In the genomic region with DNA sequence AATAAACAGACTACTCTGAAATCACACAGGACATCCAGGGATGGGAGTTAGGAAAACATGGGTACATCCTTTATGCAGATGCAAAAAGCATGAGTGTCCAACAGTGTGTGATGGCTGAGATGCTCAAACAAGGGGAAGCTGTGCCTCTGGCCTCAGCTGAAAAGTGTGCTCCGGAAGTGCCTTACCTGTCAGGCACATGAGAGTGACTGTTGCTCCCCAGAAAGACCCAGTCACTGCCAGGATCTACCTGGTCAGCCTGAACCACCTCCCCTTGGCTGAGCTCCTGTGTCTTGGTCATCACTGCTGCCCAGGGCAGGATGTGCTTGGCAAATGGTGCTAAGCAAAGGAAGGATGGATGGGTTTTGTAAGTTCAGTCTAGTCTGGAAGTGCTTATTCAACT, we compare ENCODE assay signal across 19 cellular contexts. TPM values are rescaled to one million over a fixed set of nuclear protein-coding genes. Genes with fewer than 3 reads are reported as not detected.
A peak's percentile ranks its signal among the peaks of the same experiment; 100 is the strongest.
DNase-seq lines count a peak whose midpoint lies in the region; ATAC-seq, FAIRE-seq and TF ChIP-seq lines count a peak whose summit lies in the region.
"Had no signal": no experiment of that assay in that cellular context is flagged by ENCODE, and none has a peak within 500 bp of the region (broad histone marks: within the 10 kb centered on the region; RNA-seq: fewer than 3 reads in every experiment).

No MANE protein-coding gene starts in this region.

- H3K56ac ChIP-seq in H9 (ENCODE audit: insufficient read length, low read depth, low read length), result no peak overlapping the region
- H3K56ac ChIP-seq in H1 (replicated peaks; ENCODE audit: insufficient read length, low read depth, low read length), result no peak overlapping the region

- no peak overlapping the region for H2BK12ac ChIP-seq in H9 (ENCODE audit: insufficient read length, low read depth, low read length)
- no peak overlapping the region for H2BK12ac ChIP-seq in H1 (ENCODE audit: low read depth, low read length)

- H3K4me3 Mint-ChIP-seq in H9 (no peak overlapping the region), activated B cell treated with CpG ODN at 0.5 μM for 24 hours (no peak overlapping the region)

- TF ChIP-seq POLR2A in H1 (IDR thresholded peaks at IDR 0.05; ENCODE audit: control extremely low read depth in 1 of 2, low read depth in 2 of 2, low read length in 2 of 2) (no peak), sigmoid colon (IDR thresholded peaks at IDR 0.05) (no peak)

- no CpG with 5 or more reads among the region's 1 CpG for WGBS in H9 (ENCODE audit: extremely low coverage, insufficient read length, low lambda C conversion rate)
- 79% methylated on average over 1 of the region's 1 CpG; no CpG with 5 or more reads in 1 of the 2 experiments for WGBS in H1 (ENCODE audit: extremely low coverage in 1 of 2, insufficient coverage in 1 of 2, insufficient read length in 1 of 2, insufficient replicate concordance in 2 of 2, low coverage in 1 of 2, low lambda C conversion rate in 2 of 2, missing lambda C conversion rate in 1 of 2), 2 experiments
- 88 to 93% methylated on average over 1 of the region's 1 CpG for WGBS in sigmoid colon, 2 donors
- WGBS in smooth muscle cell (ENCODE audit: low lambda C conversion rate), result 87% methylated on average over 1 of the region's 1 CpG

- DNase-seq in H9 (no peak), activated B cell treated with CpG ODN at 0.5 μM for 24 hours (peak; percentile 3), H1 (ENCODE audit: low read depth in 1 of 2, low spot score in 2 of 2) (peak in 1 of 2 experiments; percentile 4), sigmoid colon (peak; percentile 26), smooth muscle cell (lab: John Stamatoyannopoulos, UW; ENCODE audit: unreplicated experiment) (no peak), Karpas-422 (no peak), globus pallidus (ENCODE audit: low spot score) (no peak)
- DNase-seq: COR-L47, IMR-90, Kasumi-1, MM.1S, NCI-H1092 treated with DMSO at 0.1 percent for 48 hours, NCI-H1694, NCI-H2107, NCI-H2227 treated with DMSO at 0.1 percent for 48 hours, NCI-H524, PC-9 had no signal

- H2BK120ac ChIP-seq in H9 (ENCODE audit: low read depth, low read length, poor library complexity, severe bottlenecking), result no peak overlapping the region
- H2BK120ac ChIP-seq in H1 (replicated peaks; ENCODE audit: low read depth, low read length), result no peak overlapping the region

- no peaks in the 10 kb centered on the region for H3K9me3 Mint-ChIP-seq in H9
- no peaks in the 10 kb centered on the region for H3K9me3 Mint-ChIP-seq in activated B cell treated with CpG ODN at 0.5 μM for 24 hours

- no peaks in the 10 kb centered on the region for H3K36me3 ChIP-seq in H1 (ENCODE audit: control insufficient read depth in 2 of 4, insufficient read depth in 4 of 4, low read length in 3 of 4)
- no peaks in the 10 kb centered on the region for H3K36me3 ChIP-seq in sigmoid colon
- no peaks in the 10 kb centered on the region for H3K36me3 ChIP-seq in smooth muscle cell (ENCODE audit: low read depth)
- H3K36me3 ChIP-seq in Karpas-422 (ENCODE audit: insufficient read depth, low read length), result no peaks in the 10 kb centered on the region
- H3K36me3 ChIP-seq: HAP-1 had no signal

- H3K27ac ChIP-seq in H9 (ENCODE audit: insufficient read length, low read depth, low read length) (no peak overlapping the region), H1 (ENCODE audit: low read depth, low read length) (no peak overlapping the region), sigmoid colon (no peak overlapping the region), smooth muscle cell (ENCODE audit: low read depth) (no peak overlapping the region), Karpas-422 (ENCODE audit: low read length) (no peak overlapping the region)
- H3K27ac ChIP-seq: PC-9 had no signal

- no peak overlapping the region for H3T11ph ChIP-seq in H9 (ENCODE audit: low read length)

- no peak for TF ChIP-seq RAD21 in H1 (IDR thresholded peaks at IDR 0.05 in 1 of 2, conservative IDR thresholded peaks at IDR 0.05 in 1 of 2; ENCODE audit: low read depth in 2 of 2, low read length in 2 of 2)

- H3K9me3 ChIP-seq in H9 (ENCODE audit: control insufficient read depth, low read depth, low read length) (no peaks in the 10 kb centered on the region), H1 (ENCODE audit: insufficient read depth in 2 of 2, low read depth in 1 of 2, low read length in 1 of 2) (no peaks in the 10 kb centered on the region), sigmoid colon (no peaks in the 10 kb centered on the region), smooth muscle cell (replicated peaks; ENCODE audit: low read depth) (no peaks in the 10 kb centered on the region), Karpas-422 (ENCODE audit: low read length) (no peaks in the 10 kb centered on the region)
- H3K9me3 ChIP-seq: HAP-1 had no signal

- H4K5ac ChIP-seq in H9 (ENCODE audit: insufficient read length, low read depth, low read length) (no peak overlapping the region), H1 (ENCODE audit: insufficient read length, low read depth, low read length) (no peak overlapping the region)

- H3K36me3 Mint-ChIP-seq in H9 (ENCODE audit: insufficient read depth in 1 of 3, low read depth in 3 of 3) (no peaks in the 10 kb centered on the region), activated B cell treated with CpG ODN at 0.5 μM for 24 hours (ENCODE audit: low read depth) (no peaks in the 10 kb centered on the region)

- H3K4me1 Mint-ChIP-seq in H9 (peaks cover 13 to 19% of the 10 kb centered on the region in 2 experiments), activated B cell treated with CpG ODN at 0.5 μM for 24 hours (peaks cover 8% of the 10 kb centered on the region)

- peak overlapping the region; percentile 20 for H3K23ac ChIP-seq in H9 (ENCODE audit: insufficient read length, low read depth, low read length)
- no peak overlapping the region for H3K23ac ChIP-seq in H1 (ENCODE audit: insufficient read length)

- H3K4me1 ChIP-seq in H9 (ENCODE audit: insufficient read depth, low read length) (no peaks in the 10 kb centered on the region), H1 (replicated peaks in 1 of 4; ENCODE audit: control insufficient read depth in 3 of 4, insufficient read depth in 4 of 4, low read length in 3 of 4) (peaks cover 0 to 16% (median 12%) of the 10 kb centered on the region in 4 experiments; a peak in 6 of 7 replicates), sigmoid colon (peaks cover 0 to 21% (median 20%) of the 10 kb centered on the region in 4 donors), smooth muscle cell (ENCODE audit: low read depth) (peaks cover 11% of the 10 kb centered on the region), Karpas-422 (ENCODE audit: low read length) (no peaks in the 10 kb centered on the region)
- H3K4me1 ChIP-seq: HAP-1 had no signal

- CTCF ChIA-PET in activated B cell treated with CpG ODN at 0.5 μM for 24 hours (lab: Charles Lee) (no interaction called here), H1 (lab: Charles Lee; ENCODE audit: partially characterized antibody) (interaction anchor here (0.7 to 1.8 kb wide), 4 partner anchors 18 to 1662 kb away, joined by 3 to 5 read pairs (median 4); no protein-coding TSS in a partner anchor)

- FAIRE-seq in H1 (lab: Jason Lieb, UNC), result no peak
- FAIRE-seq: GM12892 had no signal

- H3K27me3 ChIP-seq in H9 (ENCODE audit: insufficient read depth, low read length), result peaks cover 15% of the 10 kb centered on the region; the same call in 1 of the 2 replicates
- H3K27me3 ChIP-seq in H1 (replicated peaks in 1 of 4; ENCODE audit: control insufficient read depth in 3 of 4, extremely low read depth in 1 of 4, insufficient read depth in 3 of 4, low read length in 3 of 4), result peaks cover 20 to 48% (median 37%) of the 10 kb centered on the region in 4 experiments
- H3K27me3 ChIP-seq in sigmoid colon, result peaks cover 7 to 66% (median 44%) of the 10 kb centered on the region in 3 donors
- peaks cover 71% of the 10 kb centered on the region for H3K27me3 ChIP-seq in smooth muscle cell (ENCODE audit: low read depth)
- H3K27me3 ChIP-seq in Karpas-422 (ENCODE audit: low read length), result no peaks in the 10 kb centered on the region

- intact Hi-C loops in activated B cell treated with CpG ODN at 0.5 μM for 24 hours (cut with micrococcal nuclease) (no loop called here), sigmoid colon (cut with DNase I) (no loop called here)

- H3F3A ChIP-seq in smooth muscle cell (ENCODE audit: low read depth), result no peaks in the 10 kb centered on the region

- H2BK5ac ChIP-seq in H9 (ENCODE audit: insufficient read length, low read length), result no peak overlapping the region
- no peak overlapping the region for H2BK5ac ChIP-seq in H1 (ENCODE audit: low read depth, low read length)

- H3K27me3 Mint-ChIP-seq in H9 (ENCODE audit: low read depth), result peaks cover 59% of the 10 kb centered on the region
- peaks cover 36% of the 10 kb centered on the region for H3K27me3 Mint-ChIP-seq in activated B cell treated with CpG ODN at 0.5 μM for 24 hours

- H3K79me1 ChIP-seq in H9 (ENCODE audit: insufficient read depth, low read depth, low read length, poor library complexity, severe bottlenecking) (no peaks in the 10 kb centered on the region), H1 (ENCODE audit: low read depth, low read length) (no peaks in the 10 kb centered on the region; the same call in 1 of the 2 replicates)

- no peak for ATAC-seq in activated B cell treated with CpG ODN at 0.5 μM for 24 hours (ENCODE audit: low read depth)

- no peak overlapping the region for H2AFZ ChIP-seq in H9 (ENCODE audit: low read length)
- no peak overlapping the region for H2AFZ ChIP-seq in H1 (ENCODE audit: low read length)
- no peak overlapping the region for H2AFZ ChIP-seq in smooth muscle cell (ENCODE audit: low read depth)
- H2AFZ ChIP-seq in Karpas-422 (ENCODE audit: low read length), result no peak overlapping the region
- H2AFZ ChIP-seq: PC-9 had no signal

- TF ChIP-seq CTCF in H9 (conservative IDR thresholded peaks at IDR 0.05) (no peak), activated B cell treated with CpG ODN at 0.5 μM for 24 hours (IDR thresholded peaks at IDR 0.05) (no peak), H1 (IDR thresholded peaks at IDR 0.05; ENCODE audit: control extremely low read depth in 1 of 3, insufficient read depth in 1 of 3, low read depth in 1 of 3, low read length in 3 of 3) (no peak), sigmoid colon (IDR thresholded peaks at IDR 0.05) (no peak), smooth muscle cell (IDR thresholded peaks at IDR 0.05; ENCODE audit: borderline replicate concordance, insufficient read depth, poor library complexity, severe bottlenecking) (no peak)

- H3K18ac ChIP-seq in H9 (ENCODE audit: insufficient read length, low read depth, low read length), result no peak overlapping the region
- no peak overlapping the region for H3K18ac ChIP-seq in H1 (ENCODE audit: extremely low read depth, low read length)

- no peak overlapping the region for H2BK20ac ChIP-seq in H9 (ENCODE audit: low read depth, low read length, poor library complexity, severe bottlenecking)
- no peak overlapping the region for H2BK20ac ChIP-seq in H1 (ENCODE audit: low read length)

- H4K91ac ChIP-seq in H9 (ENCODE audit: insufficient read length, low read depth, low read length) (no peak overlapping the region), H1 (replicated peaks; ENCODE audit: insufficient read length, low read length) (no peak overlapping the region)

- H4K20me1 ChIP-seq in H9 (ENCODE audit: control insufficient read depth, insufficient read depth, insufficient read length) (peaks cover 4% of the 10 kb centered on the region), H1 (replicated peaks in 1 of 2; ENCODE audit: control insufficient read depth in 1 of 2, insufficient read depth in 2 of 2, low read length in 2 of 2) (peaks cover 3 to 4% of the 10 kb centered on the region in 2 experiments), smooth muscle cell (ENCODE audit: low read depth) (no peaks in the 10 kb centered on the region), Karpas-422 (ENCODE audit: insufficient read depth, low read depth, low read length) (no peaks in the 10 kb centered on the region)

- H3K27ac Mint-ChIP-seq in H9, result no peak overlapping the region
- H3K27ac Mint-ChIP-seq in activated B cell treated with CpG ODN at 0.5 μM for 24 hours, result no peak overlapping the region

- POLR2A ChIA-PET in activated B cell treated with CpG ODN at 0.5 μM for 24 hours (lab: Charles Lee), result no interaction called here
- POLR2A ChIA-PET in H1 (lab: Charles Lee; ENCODE audit: partially characterized antibody), result interaction anchor here (0.6 kb wide), 1 partner anchor 11 kb away, joined by 4 read pairs; no protein-coding TSS in a partner anchor

- H2BK15ac ChIP-seq in H9 (ENCODE audit: low read depth, low read length), result no peak overlapping the region
- H2BK15ac ChIP-seq in H1 (ENCODE audit: low read length), result 0 out of 2 replicates have a peak overlapping the region, but pooled peaks have one; percentile 40

- H2AK5ac ChIP-seq in H9 (ENCODE audit: insufficient read length, low read length) (no peak overlapping the region), H1 (ENCODE audit: low read depth, low read length) (peak overlapping the region; percentile 67; the same call in 1 of the 2 replicates)

- H3K9me2 ChIP-seq in Karpas-422 (replicated peaks; ENCODE audit: insufficient read depth, low read length), result no peaks in the 10 kb centered on the region

- H3K23me2 ChIP-seq in H9 (ENCODE audit: insufficient read length, low read depth, low read length, poor library complexity, severe bottlenecking), result no peaks in the 10 kb centered on the region
- peaks cover 9% of the 10 kb centered on the region; the same call in 1 of the 2 replicates for H3K23me2 ChIP-seq in H1 (ENCODE audit: low read depth, low read length)

- H3K4me2 ChIP-seq in H9 (ENCODE audit: insufficient read depth, insufficient read length, low read length) (no peak overlapping the region), H1 (ENCODE audit: insufficient read depth in 1 of 2, low read depth in 2 of 2, low read length in 2 of 2) (no peak overlapping the region), smooth muscle cell (no peak overlapping the region), Karpas-422 (ENCODE audit: low read depth, low read length, poor library complexity, severe bottlenecking) (no peak overlapping the region)
- H3K4me2 ChIP-seq: PC-9 had no signal

- H3K4me3 ChIP-seq in H1 (ENCODE audit: extremely low read depth in 1 of 4, insufficient read depth in 2 of 4, low read depth in 3 of 4, low read length in 4 of 4) (no peak overlapping the region), sigmoid colon (no peak overlapping the region), smooth muscle cell (no peak overlapping the region), Karpas-422 (ENCODE audit: low read length) (no peak overlapping the region)
- H3K4me3 ChIP-seq: HAP-1, PC-9 had no signal

- no peak overlapping the region for H3K4ac ChIP-seq in H9 (ENCODE audit: low read depth, low read length)
- no peak overlapping the region for H3K4ac ChIP-seq in H1 (replicated peaks; ENCODE audit: insufficient read length, low read depth, low read length)

- TF ChIP-seq EP300 in H1 (IDR thresholded peaks at IDR 0.05; ENCODE audit: borderline replicate concordance in 1 of 2, low read depth in 2 of 2, low read length in 2 of 2), result no peak
- TF ChIP-seq EP300 in sigmoid colon (IDR thresholded peaks at IDR 0.05), result no peak

- H3K14ac ChIP-seq in H9 (ENCODE audit: insufficient read depth, low read length) (no peak overlapping the region), H1 (ENCODE audit: insufficient read length) (no peak overlapping the region)

- no peak overlapping the region for H3K9ac ChIP-seq in H9 (ENCODE audit: extremely low read depth, insufficient read length, low read length)
- no peak overlapping the region for H3K9ac ChIP-seq in H1 (replicated peaks in 1 of 4; ENCODE audit: extremely low read depth in 1 of 4, low read depth in 3 of 4, low read length in 3 of 4)
- no peak overlapping the region for H3K9ac ChIP-seq in smooth muscle cell (ENCODE audit: low read depth)
- no peak overlapping the region for H3K9ac ChIP-seq in Karpas-422 (ENCODE audit: low read length)

- no peak overlapping the region for H4K8ac ChIP-seq in H9 (replicated peaks; ENCODE audit: insufficient read length, low read depth, low read length)
- no peak overlapping the region for H4K8ac ChIP-seq in H1 (ENCODE audit: extremely low read depth, insufficient read depth, low read length)

- H3K79me2 ChIP-seq in H9 (ENCODE audit: insufficient read depth, low read length) (no peaks in the 10 kb centered on the region), H1 (ENCODE audit: control insufficient read depth in 1 of 2, insufficient read depth in 2 of 2, low read length in 2 of 2) (no peaks in the 10 kb centered on the region), smooth muscle cell (ENCODE audit: low read depth) (no peaks in the 10 kb centered on the region), Karpas-422 (ENCODE audit: low read length) (no peaks in the 10 kb centered on the region)

RNA-seq across cellular contexts. Expression of a gene that starts 4.0 kb away (rescaled TPM):
- total RNA-seq in H9 (2021) (8.1 and 8.6 TPM in 2 replicates), activated B cell treated with CpG ODN at 0.5 μM for 24 hours (not detected in 2 replicates), sigmoid colon (1 to 10 TPM in 3 of 4 donors, under 1 TPM in 1; 0.49 to 2.8 (median 1.3) TPM), smooth muscle cell (0.76 and 1.8 TPM in 2 replicates)
- 6.4 and 7.1 TPM in 2 replicates for total RNA-seq in H1 (2021; fragmentation: NEBNext Ultra II Directional; extraction: Animal tissue kit (Norgen Biotek cat#: 25700))
- polyA plus RNA-seq in H1 (2011; rRNA removed) (6.4 and 7.5 TPM in 2 replicates), sigmoid colon (1 to 10 TPM in 1 of 3 donors, not detected in 2; 1.1 TPM), smooth muscle cell (0.54 and 0.76 TPM in 2 replicates)
- polyA plus RNA-seq in H1 (2011; cell fraction: cytosol; rRNA removed), result 7.7 TPM
- 8.8 TPM for polyA plus RNA-seq in H1 (2011; cell fraction: nucleus; rRNA removed)
- 4.9 to 7.3 TPM (median 5.8 TPM) in 4 replicates for polyA plus RNA-seq in H1 (2012, experiment 1 of 2)
- polyA plus RNA-seq in H1 (2012, experiment 2 of 2), result 2.3 TPM
- 6.6 TPM for polyA plus RNA-seq in H1 (2013, experiment 1 of 2)
- 6.4 TPM for polyA plus RNA-seq in H1 (2013, experiment 2 of 2)
- 14.1 and 14.6 TPM in 2 replicates for polyA minus RNA-seq in H1 (2011; rRNA and poly(A)+ RNA removed)
- 4.1 TPM for polyA minus RNA-seq in H1 (2011; cell fraction: cytosol; rRNA and poly(A)+ RNA removed)
- 4.2 TPM for polyA minus RNA-seq in H1 (2011; cell fraction: nucleus; rRNA and poly(A)+ RNA removed)
- not detected in 2 replicates for total RNA-seq in Karpas-422 (2014; rRNA removed; shearing (Covaris generic); ENCODE audit: low replicate concordance)
- total RNA-seq: IMR-90 had no signal

Comparison
In these comparisons a context has a peak if more than half of its experiments do, and no peak if none do; other contexts are left out.
1. DNase-seq: peak in activated B cell treated with CpG ODN at 0.5 μM for 24 hours (single experiment) and sigmoid colon (single experiment); none in H9 (single experiment), smooth muscle cell (single experiment), Karpas-422 (single experiment) and globus pallidus (single experiment).